In the genomic region with DNA sequence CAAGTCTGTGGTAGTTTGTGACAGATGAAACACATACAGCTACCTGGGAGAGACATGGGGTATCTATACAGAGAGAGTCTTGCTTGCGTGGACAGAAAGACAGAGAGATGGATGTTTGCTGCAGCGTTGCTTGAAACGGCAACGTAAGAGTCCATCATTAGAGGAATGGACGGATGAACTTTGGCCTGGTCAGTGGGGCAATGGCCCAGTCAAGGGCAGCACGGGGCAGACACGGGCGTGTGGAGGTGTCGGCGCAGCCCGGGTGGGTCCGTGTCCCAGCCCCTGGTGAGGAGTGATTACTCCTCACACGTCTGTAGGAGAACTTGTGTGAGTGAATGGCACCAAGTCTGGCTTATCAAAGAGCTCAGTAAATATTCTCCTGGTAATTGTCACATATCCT, we compare ENCODE assay signal across 30 cellular contexts. TPM values are rescaled to one million over a fixed set of nuclear protein-coding genes. Genes with fewer than 3 reads are reported as not detected.
DNase-seq lines count a peak whose midpoint lies in the region; ATAC-seq, FAIRE-seq and TF ChIP-seq lines count a peak whose summit lies in the region.
"Had no signal": no experiment of that assay in that cellular context is flagged by ENCODE, and none has a peak within 500 bp of the region (broad histone marks: within the 10 kb centered on the region; RNA-seq: fewer than 3 reads in every experiment).

No MANE protein-coding gene starts in this region.

- no peaks in the 10 kb centered on the region for H4K20me1 ChIP-seq in HepG2 (ENCODE audit: insufficient read depth, low read length)
- H4K20me1 ChIP-seq: BLaER1 had no signal

- POLR2A ChIA-PET in HepG2 (lab: Yijun Ruan, JAX) = interaction anchor here (1.7 to 2.1 kb wide), 2 partner anchors 23 to 33 kb away, joined by 6 to 8 read pairs; no protein-coding TSS in a partner anchor

- FAIRE-seq in HepG2 (lab: Jason Lieb, UNC) = no peak
- FAIRE-seq: A204.1, G401.6, GM12891, GM19239 had no signal

- H3K27ac ChIP-seq in HepG2 (ENCODE audit: extremely low read length, insufficient read depth, low read length) = no peak overlapping the region
- no peak overlapping the region for H3K27ac ChIP-seq in right lobe of liver
- H3K27ac ChIP-seq in spleen = no peak overlapping the region
- H3K27ac ChIP-seq: BLaER1 had no signal

- H3K4me3 ChIP-seq in HepG2 (replicated peaks in 1 of 3; ENCODE audit: insufficient read depth in 1 of 3, low read depth in 2 of 3, low read length in 3 of 3) = no peak overlapping the region
- H3K4me3 ChIP-seq in right lobe of liver = peak overlapping the region in 1 of 3 donors; percentile 5
- H3K4me3 ChIP-seq in spleen = no peak overlapping the region
- H3K4me3 ChIP-seq: BLaER1 had no signal

- H3K4me1 ChIP-seq in HepG2 (ENCODE audit: insufficient read depth, low read length) = peaks cover 40% of the 10 kb centered on the region
- peaks cover 0 to 23% (median 10%) of the 10 kb centered on the region in 4 donors for H3K4me1 ChIP-seq in right lobe of liver
- H3K4me1 ChIP-seq in spleen = no peaks in the 10 kb centered on the region

- TF ChIP-seq CTCF in HepG2 (CRISPR knock-in tag; IDR thresholded peaks at IDR 0.05) = no peak
- TF ChIP-seq CTCF in right lobe of liver (IDR thresholded peaks at IDR 0.05) = no peak
- TF ChIP-seq CTCF in spleen (IDR thresholded peaks at IDR 0.05 in 8 of 11, conservative IDR thresholded peaks at IDR 0.05 in 3 of 11) = no peak

- BruUV-seq in HepG2 (replicated peaks; lab: Mats Ljungman, UMichigan) = no TSS peak

- no peak overlapping the region for H3K4me2 ChIP-seq in HepG2 (ENCODE audit: low read depth, low read length)
- H3K4me2 ChIP-seq: BLaER1 had no signal

- TF ChIP-seq POLR2A in HepG2 (IDR thresholded peaks at IDR 0.05; ENCODE audit: insufficient read depth in 1 of 2, low read depth in 2 of 2, low read length in 2 of 2) (no peak), right lobe of liver (IDR thresholded peaks at IDR 0.05) (no peak), spleen (IDR thresholded peaks at IDR 0.05) (no peak)

- in situ Hi-C loops in HepG2 (cut with HindIII; ENCODE audit: extremely low pct_ligation_motif_present, low pct_unique_long_range_greater_than_20kb) = no loop called here
- in situ Hi-C loops in G401 (cut with HindIII; ENCODE audit: low sequenced_read_pairs) = no loop called here

- H3K27me3 ChIP-seq in HepG2 (ENCODE audit: control insufficient read depth in 1 of 2, insufficient read depth in 2 of 2, low read length in 2 of 2) (no peaks in the 10 kb centered on the region; a peak in 1 of 5 replicates), right lobe of liver (no peaks in the 10 kb centered on the region), spleen (replicated peaks in 1 of 7) (peaks cover 0 to 15% (median 0%) of the 10 kb centered on the region in 7 donors)
- H3K27me3 ChIP-seq: BE2C, BLaER1 had no signal

- ATAC-seq in left lobe of liver (peak; percentile 65), HepG2 (no peak), right lobe of liver (peak; percentile 64 to 72 (median 68)), GM21447 (IDR thresholded peaks at IDR 0.05; ENCODE audit: unreplicated experiment) (no peak)

- no peak for TF ChIP-seq EP300 in HepG2 (IDR thresholded peaks at IDR 0.05; ENCODE audit: low read depth in 2 of 2, low read length in 2 of 2)
- TF ChIP-seq EP300 in HepG2 (CRISPR knock-in tag; IDR thresholded peaks at IDR 0.05; ENCODE audit: borderline replicate concordance) = no peak

- TF ChIP-seq RAD21 in HepG2 (CRISPR knock-in tag; IDR thresholded peaks at IDR 0.05) = no peak

- CTCF ChIA-PET in HepG2 (lab: Yijun Ruan, JAX; ENCODE audit: low intra/inter-chr PET ratio, low total read pairs) = no interaction called here

- H3K9me3 ChIP-seq in HepG2 (ENCODE audit: low read length) (no peaks in the 10 kb centered on the region), right lobe of liver (no peaks in the 10 kb centered on the region), spleen (no peaks in the 10 kb centered on the region)
- H3K9me3 ChIP-seq: BE2C, BLaER1 had no signal

- no peak overlapping the region for H2AFZ ChIP-seq in HepG2 (ENCODE audit: low read length)

- H3K79me2 ChIP-seq in HepG2 (ENCODE audit: insufficient read depth, low read length) = no peaks in the 10 kb centered on the region

- H3K36me3 ChIP-seq in HepG2 (replicated peaks in 1 of 2; ENCODE audit: control insufficient read depth in 1 of 2, insufficient read depth in 2 of 2, low read length in 2 of 2) (no peaks in the 10 kb centered on the region), right lobe of liver (no peaks in the 10 kb centered on the region), spleen (no peaks in the 10 kb centered on the region)
- H3K36me3 ChIP-seq: BE2C, BLaER1 had no signal

- intact Hi-C loops in HepG2 (cut with micrococcal nuclease; ENCODE audit: unreplicated experiment) = no loop called here
- intact Hi-C loops in right lobe of liver (cut with DNase I) = no loop called here
- intact Hi-C loops in spleen (cut with DNase I; ENCODE audit: low total_unique reads) = no loop called here

- peak; percentile 68 for DNase-seq in left lobe of liver (ENCODE audit: low spot score)
- no peak for DNase-seq in HepG2 (ENCODE audit: low spot score)
- peak in 2 of 3 donors; percentile 67 to 71 for DNase-seq in right lobe of liver
- peak; percentile 39 for DNase-seq in spleen
- no peak for DNase-seq in stimulated activated CD4-positive, alpha-beta T cell treated with anti-CD3 and anti-CD28 coated beads, Interleukin-15, amount 100 ng/mL, for 24 hours
- DNase-seq in G401 (ENCODE audit: low spot score) = no peak
- no peak for DNase-seq in NCI-H2227 (lab: John Stamatoyannopoulos, UW; ENCODE audit: unreplicated experiment)
- DNase-seq: 8988T; ACHN; BE2C; C1 segment of cervical spinal cord; CD4-positive, alpha-beta memory T cell; CD4-positive, CD25-positive, alpha-beta regulatory T cell; CD8-positive, alpha-beta memory T cell; DMS 273 treated with DMSO at 0.1 percent for 48 hours; DMS153; DMS53; DMS79; DND-41; EL; GF-D8 had no signal

- H3K9ac ChIP-seq in HepG2 (ENCODE audit: insufficient read depth, low read depth, low read length) = no peak overlapping the region
- H3K9ac ChIP-seq: BLaER1 had no signal

- 41% methylated on average over 13 of the region's 13 CpGs for WGBS in HepG2 (ENCODE audit: low lambda C conversion rate)
- WGBS in right lobe of liver (ENCODE audit: insufficient coverage, low coverage, low lambda C conversion rate, missing lambda C conversion rate) = 34% methylated on average over 12 of the region's 13 CpGs
- 86 to 91% (median 87%) methylated on average over 13 of the region's 13 CpGs for WGBS in spleen, 5 donors

TF ChIP-seq in HepG2, 621 proteins besides CTCF, POLR2A, EP300 and RAD21 (continues in another document):
- no peak for TF ChIP-seq GPN1 (CRISPR knock-in tag; IDR thresholded peaks at IDR 0.05; ENCODE audit: borderline replicate concordance)
- TF ChIP-seq, protein P1, sequence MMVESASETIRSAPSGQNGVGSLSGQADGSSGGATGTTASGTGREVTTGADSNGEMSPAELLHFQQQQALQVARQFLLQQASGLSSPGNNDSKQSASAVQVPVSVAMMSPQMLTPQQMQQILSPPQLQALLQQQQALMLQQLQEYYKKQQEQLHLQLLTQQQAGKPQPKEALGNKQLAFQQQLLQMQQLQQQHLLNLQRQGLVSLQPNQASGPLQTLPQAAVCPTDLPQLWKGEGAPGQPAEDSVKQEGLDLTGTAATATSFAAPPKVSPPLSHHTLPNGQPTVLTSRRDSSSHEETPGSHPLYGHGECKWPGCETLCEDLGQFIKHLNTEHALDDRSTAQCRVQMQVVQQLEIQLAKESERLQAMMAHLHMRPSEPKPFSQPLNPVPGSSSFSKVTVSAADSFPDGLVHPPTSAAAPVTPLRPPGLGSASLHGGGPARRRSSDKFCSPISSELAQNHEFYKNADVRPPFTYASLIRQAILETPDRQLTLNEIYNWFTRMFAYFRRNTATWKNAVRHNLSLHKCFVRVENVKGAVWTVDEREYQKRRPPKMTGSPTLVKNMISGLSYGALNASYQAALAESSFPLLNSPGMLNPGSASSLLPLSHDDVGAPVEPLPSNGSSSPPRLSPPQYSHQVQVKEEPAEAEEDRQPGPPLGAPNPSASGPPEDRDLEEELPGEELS (CRISPR knock-in tag; IDR thresholded peaks at IDR 0.05) = no peak
- TF ChIP-seq RXRB (CRISPR knock-in tag; IDR thresholded peaks at IDR 0.05; ENCODE audit: borderline replicate concordance) = 0 out of 2 replicates have a peak, but pooled peaks have one; percentile 28

RNA-seq across cellular contexts. Expression of a gene that starts 21.9 kb away (rescaled TPM):
- total RNA-seq in left lobe of liver = 1.5 TPM
- total RNA-seq in HepG2 (2016; rRNA removed; fragmentation: Illumina TruSeq; extraction: Trizol) = not detected in 2 replicates
- not detected in 2 replicates for total RNA-seq in HepG2 (2016; cell fraction: cytosol; rRNA removed; fragmentation: Illumina TruSeq; extraction: Trizol; ENCODE audit: low read depth)
- total RNA-seq in HepG2 (2016; cell fraction: insoluble cytoplasmic fraction; rRNA removed; fragmentation: Illumina TruSeq; extraction: Trizol) = not detected in 2 replicates
- total RNA-seq in HepG2 (2016; cell fraction: membrane; rRNA removed; fragmentation: Illumina TruSeq; extraction: Trizol) = not detected in 2 replicates
- not detected in 2 replicates for total RNA-seq in HepG2 (2016; cell fraction: nucleus; rRNA removed; fragmentation: Illumina TruSeq; extraction: Trizol)
- polyA plus RNA-seq in HepG2 (2011; rRNA removed) = 0.10 and 0.15 TPM in 2 replicates
- 0.12 and 0.23 TPM in 2 replicates for polyA plus RNA-seq in HepG2 (2011; cell fraction: cytosol; rRNA removed)
- 0.23 and 0.45 TPM in 2 replicates for polyA plus RNA-seq in HepG2 (2011; cell fraction: nucleus; rRNA removed)
- not detected in 2 replicates for polyA plus RNA-seq in HepG2 (2012)
- polyA plus RNA-seq in HepG2 (2016; cell fraction: cytosol; fragmentation: Illumina TruSeq; extraction: Trizol; ENCODE audit: low read depth) = not detected in 2 replicates
- polyA plus RNA-seq in HepG2 (2016; cell fraction: insoluble cytoplasmic fraction; fragmentation: Illumina TruSeq; extraction: Trizol; ENCODE audit: low read depth) = not detected in 2 replicates
- polyA plus RNA-seq in HepG2 (2016; cell fraction: membrane; fragmentation: Illumina TruSeq; extraction: Trizol; ENCODE audit: low read depth) = not detected in 2 replicates
- not detected in 2 replicates for polyA plus RNA-seq in HepG2 (2016; cell fraction: nucleus; fragmentation: Illumina TruSeq; extraction: Trizol; ENCODE audit: insufficient read depth, low read depth)
- 0.26 TPM in 1 of 2 replicates, not detected in the other for polyA minus RNA-seq in HepG2 (2011; rRNA and poly(A)+ RNA removed; ENCODE audit: low replicate concordance)
- 0.26 and 0.30 TPM in 2 replicates for polyA minus RNA-seq in HepG2 (2011; cell fraction: cytosol; rRNA and poly(A)+ RNA removed)
- polyA minus RNA-seq in HepG2 (2011; cell fraction: nucleus; rRNA and poly(A)+ RNA removed) = 0.25 TPM in 1 of 2 replicates, not detected in the other
- under 1 TPM in 5 of 6 experiments, not detected in 1; 0.29 to 0.99 (median 0.86) TPM for total RNA-seq in right lobe of liver
- not detected for total RNA-seq in spleen
- under 1 TPM in 2 of 3 donors, not detected in 1; 0.04 to 0.09 TPM for polyA plus RNA-seq in spleen
- total RNA-seq in G401 (2014; rRNA removed; shearing (Covaris generic)) = not detected in 2 replicates
- total RNA-seq: CD4-positive, alpha-beta memory T cell; CD4-positive, CD25-positive, alpha-beta regulatory T cell; CD8-positive, alpha-beta memory T cell; Daoy had no signal
- polyA plus RNA-seq: AG04450; CD14-positive monocyte; CD4-positive, alpha-beta memory T cell; CD4-positive, CD25-positive, alpha-beta regulatory T cell; CD8-positive, alpha-beta memory T cell had no signal

Comparison
In these comparisons a context has a peak if more than half of its experiments do, and no peak if none do; other contexts are left out.
1. ATAC-seq: peak in left lobe of liver (single experiment) and right lobe of liver (4 of 4); none in HepG2 (single experiment) and GM21447 (single experiment).
2. DNase-seq: peak in left lobe of liver (single experiment), right lobe of liver (2 of 3) and spleen (single experiment); none in HepG2 (single experiment), stimulated activated CD4-positive, alpha-beta T cell treated with anti-CD3 and anti-CD28 coated beads, Interleukin-15, amount 100 ng/mL, for 24 hours (single experiment), G401 (single experiment) and NCI-H2227 (single experiment).